ENCODE assay signal across 8 cellular contexts in genomic region chr6:151675746-151676459, GRCh38.
DNase-seq lines count a peak whose midpoint lies in the region; ATAC-seq and TF ChIP-seq lines count a peak whose summit lies in the region.

No MANE protein-coding gene starts in this region.

- POLR2A ChIA-PET in CD8-positive, alpha-beta T cell (lab: Charles Lee), result interaction anchor here (0.6 kb wide), 1 partner anchor 466 kb away, joined by 3 read pairs; no protein-coding TSS in a partner anchor

- ATAC-seq in CD8-positive, alpha-beta T cell, result peak; percentile 75
- ATAC-seq in GM19043 (IDR thresholded peaks at IDR 0.05; ENCODE audit: low read depth, unreplicated experiment) (peak; percentile 93), HG03108 (IDR thresholded peaks at IDR 0.05; ENCODE audit: unreplicated experiment) (peak; percentile 77), foreskin keratinocyte (peak; percentile 87), gastrocnemius medialis (no peak)

- peak; percentile 80 for TF ChIP-seq CTCF in CD8-positive, alpha-beta T cell (IDR thresholded peaks at IDR 0.05)
- TF ChIP-seq CTCF in foreskin keratinocyte (conservative IDR thresholded peaks at IDR 0.05) (peak; percentile 92), gastrocnemius medialis (IDR thresholded peaks at IDR 0.05 in 4 of 5, conservative IDR thresholded peaks at IDR 0.05 in 1 of 5) (peak; percentile 63 to 80 (median 67))

- no peaks in the 10 kb centered on the region for H3K36me3 Mint-ChIP-seq in CD8-positive, alpha-beta T cell

- H3K4me3 ChIP-seq in CD8-positive, alpha-beta T cell (ENCODE audit: low read depth, low read length), result no peak overlapping the region
- H3K4me3 ChIP-seq in gastrocnemius medialis, result no peak overlapping the region

- peaks cover 2% of the 10 kb centered on the region for H3K27me3 Mint-ChIP-seq in CD8-positive, alpha-beta T cell (ENCODE audit: low read depth)

- no peaks in the 10 kb centered on the region for H3K9me3 ChIP-seq in CD8-positive, alpha-beta T cell (ENCODE audit: low read length)
- no peaks in the 10 kb centered on the region for H3K9me3 ChIP-seq in gastrocnemius medialis

- H3K27ac ChIP-seq in CD8-positive, alpha-beta T cell (ENCODE audit: low read depth, low read length), result no peak overlapping the region
- no peak overlapping the region for H3K27ac ChIP-seq in foreskin keratinocyte
- H3K27ac ChIP-seq in gastrocnemius medialis, result no peak overlapping the region

- H3K36me3 ChIP-seq in CD8-positive, alpha-beta T cell (ENCODE audit: insufficient read depth, low read length), result no peaks in the 10 kb centered on the region
- H3K36me3 ChIP-seq in gastrocnemius medialis, result no peaks in the 10 kb centered on the region

- H3K27me3 ChIP-seq in CD8-positive, alpha-beta T cell (ENCODE audit: insufficient read depth, low read length), result no peaks in the 10 kb centered on the region
- H3K27me3 ChIP-seq in foreskin keratinocyte, result no peaks in the 10 kb centered on the region
- H3K27me3 ChIP-seq in gastrocnemius medialis, result no peaks in the 10 kb centered on the region

- DNase-seq in CD8-positive, alpha-beta T cell, result peak; percentile 2 to 59 (median 27)
- DNase-seq in NOMO-1 (lab: John Stamatoyannopoulos, UW; ENCODE audit: unreplicated experiment in 2 of 2) (peak; percentile 10 to 49), foreskin keratinocyte (peak in 1 of 2 donors; percentile 42), gastrocnemius medialis (no peak), cerebellar nuclear complex (lab: John Stamatoyannopoulos, UW) (no peak)
- DNase-seq in activated T-cell treated with anti-CD3 and anti-CD28 coated beads, Interleukin-2, amount 50 U/mL, for 48 hours, result peak; percentile 61 to 68

- no peaks in the 10 kb centered on the region for H3K4me1 Mint-ChIP-seq in CD8-positive, alpha-beta T cell (ENCODE audit: low read depth)

- H3K4me3 Mint-ChIP-seq in CD8-positive, alpha-beta T cell, result no peak overlapping the region

- no peak for TF ChIP-seq POLR2A in gastrocnemius medialis (IDR thresholded peaks at IDR 0.05)

- intact Hi-C loops in CD8-positive, alpha-beta T cell (cut with DNase I, micrococcal nuclease), result loop anchor here (1.0 to 10.0 kb wide), 5 partner anchors 446 to 1269 kb away; no protein-coding TSS in a partner anchor
- intact Hi-C loops in gastrocnemius medialis (cut with DNase I; ENCODE audit: low total_unique reads), result loop anchor here (5.0 kb wide), 1 partner anchor 596 kb away; no protein-coding TSS in a partner anchor

- CTCF ChIA-PET in CD8-positive, alpha-beta T cell (lab: Charles Lee), result interaction anchor here (1.0 to 1.8 kb wide), 7 partner anchors 10 to 592 kb away, joined by 3 to 5 read pairs (median 3); no protein-coding TSS in a partner anchor

- H3K9me3 Mint-ChIP-seq in CD8-positive, alpha-beta T cell, result no peaks in the 10 kb centered on the region

- H3K4me1 ChIP-seq in CD8-positive, alpha-beta T cell (ENCODE audit: insufficient read depth, low read length), result no peaks in the 10 kb centered on the region
- H3K4me1 ChIP-seq in foreskin keratinocyte (no peaks in the 10 kb centered on the region), gastrocnemius medialis (no peaks in the 10 kb centered on the region)

- H3K27ac Mint-ChIP-seq in CD8-positive, alpha-beta T cell, result no peak overlapping the region

- in situ Hi-C loops in gastrocnemius medialis (cut with MboI; ENCODE audit: low sequenced_read_pairs in 4 of 4), result loop anchor here in 1 of 4 donors (25.0 kb wide), 1 partner anchor 586 kb away; no protein-coding TSS in a partner anchor

Comparison
In these comparisons a context has a peak if more than half of its experiments do, and no peak if none do; other contexts are left out.
1. ATAC-seq: peak in CD8-positive, alpha-beta T cell (single experiment), GM19043 (single experiment), HG03108 (single experiment) and foreskin keratinocyte (single experiment); none in gastrocnemius medialis (0 of 2).
2. DNase-seq: peak in CD8-positive, alpha-beta T cell (7 of 7), NOMO-1 (2 of 2) and activated T-cell treated with anti-CD3 and anti-CD28 coated beads, Interleukin-2, amount 50 U/mL, for 48 hours (2 of 2); none in gastrocnemius medialis (0 of 2) and cerebellar nuclear complex (0 of 2).
3. Peak in every context shown above with its lines, with median percentiles within 50 percentile points of each other: CTCF ChIP-seq.